24 cellular contexts compared by ENCODE assay signal in genomic region chr1:103373991-103374390, GRCh38.
"Had no signal": no experiment of that assay in that cellular context is flagged by ENCODE, and none has a peak within 500 bp of the region (broad histone marks: within the 10 kb centered on the region; RNA-seq: fewer than 3 reads in every experiment).

No MANE protein-coding gene starts in this region.

- H3K9me3 Mint-ChIP-seq: activated CD4-positive, alpha-beta T cell treated with anti-CD3 and anti-CD28 coated beads, Interleukin-2, amount 10 ng/mL, durations not matched to agents 24 days and 14 days; activated T-cell treated with anti-CD3 and anti-CD28 coated beads, Interleukin-2, amount 50 U/mL, for 4 hours; activated T-helper 17 cell treated with anti-CD3 and anti-CD28 coated beads, Interleukin-2, amount 50 U/mL, for 72 hours; T-helper 1 cell treated with Interleukin-12 subunit alpha and Interleukin-12 subunit beta and Interleukin-4 antibody, amounts not matched to agents 30 μg/mL and 1 μg/mL, for 36 hours had no signal

- H3K4me1 Mint-ChIP-seq: activated CD4-positive, alpha-beta T cell treated with anti-CD3 and anti-CD28 coated beads, Interleukin-2, amount 10 ng/mL, durations not matched to agents 24 days and 14 days; activated T-helper 17 cell treated with anti-CD3 and anti-CD28 coated beads, Interleukin-2, amount 50 U/mL, for 72 hours; WTC11 had no signal

- H3K4me3 ChIP-seq: Peyer's patch, SJSA1 had no signal

- H3K4me1 ChIP-seq: Peyer's patch, SJSA1 had no signal

- H3K36me3 ChIP-seq: Peyer's patch, SJSA1 had no signal

- H3K27ac ChIP-seq: KMS-11, Peyer's patch, SJSA1 had no signal

- H3K27me3 ChIP-seq: Peyer's patch, SJSA1 had no signal

- H3K9ac ChIP-seq: KMS-11 had no signal

- ATAC-seq: activated T-cell treated with anti-CD3 and anti-CD28 coated beads, Interleukin-2, amount 50 U/mL, for 4 hours; activated T-helper 17 cell treated with anti-CD3 and anti-CD28 coated beads, Interleukin-2, amount 50 U/mL, for 72 hours; WTC11 had no signal

- H3K4me2 ChIP-seq: KMS-11 had no signal

- H3K9me3 ChIP-seq: Peyer's patch, SJSA1 had no signal

- H3K36me3 Mint-ChIP-seq: activated CD4-positive, alpha-beta memory T cell treated with anti-CD3 and anti-CD28 coated beads for 36 hours; activated naive CD8-positive, alpha-beta T cell had no signal

- H3K4me3 Mint-ChIP-seq: activated CD4-positive, alpha-beta memory T cell treated with anti-CD3 and anti-CD28 coated beads for 36 hours; activated CD4-positive, alpha-beta T cell treated with anti-CD3 and anti-CD28 coated beads, Interleukin-2, amount 10 ng/mL, durations not matched to agents 24 days and 14 days; activated naive CD4-positive, alpha-beta T cell treated with anti-CD3 and anti-CD28 coated beads for 36 hours; activated naive CD8-positive, alpha-beta T cell; activated T-cell treated with anti-CD3 and anti-CD28 coated beads, Interleukin-2, amount 50 U/mL, for 4 hours; activated T-helper 17 cell treated with anti-CD3 and anti-CD28 coated beads, Interleukin-2, amount 50 U/mL, for 72 hours; T-helper 1 cell treated with Interleukin-12 subunit alpha and Interleukin-12 subunit beta and Interleukin-4 antibody, amounts not matched to agents 30 μg/mL and 1 μg/mL, for 36 hours; WTC11 had no signal

- DNase-seq: activated CD4-positive, alpha-beta memory T cell treated with anti-CD3 and anti-CD28 coated beads for 36 hours; activated CD4-positive, alpha-beta T cell treated with anti-CD3 and anti-CD28 coated beads for 1 hour; activated CD4-positive, alpha-beta T cell treated with anti-CD3 and anti-CD28 coated beads, Interleukin-2, amount 10 ng/mL, durations not matched to agents 24 days and 14 days; activated CD8-positive, alpha-beta memory T cell treated with anti-CD3 and anti-CD28 coated beads for 24 hours; activated gamma-delta T cell; activated naive CD4-positive, alpha-beta T cell treated with anti-CD3 and anti-CD28 coated beads for 36 hours; activated T-cell treated with anti-CD3 and anti-CD28 coated beads, Interleukin-2, amount 50 U/mL, for 4 hours; amygdala; caudate nucleus; NCI-H1092; NCI-H1417; NCI-H1930; NCI-H2171; NCI-H226; NCI-H526; NCI-H82; Peyer's patch; SHP77 had no signal

- H3K27me3 Mint-ChIP-seq: activated CD4-positive, alpha-beta memory T cell treated with anti-CD3 and anti-CD28 coated beads for 36 hours; activated CD4-positive, alpha-beta T cell treated with anti-CD3 and anti-CD28 coated beads, Interleukin-2, amount 10 ng/mL, durations not matched to agents 24 days and 14 days; activated naive CD8-positive, alpha-beta T cell; activated T-helper 17 cell treated with anti-CD3 and anti-CD28 coated beads, Interleukin-2, amount 50 U/mL, for 72 hours had no signal

- H3K27ac Mint-ChIP-seq: activated CD4-positive, alpha-beta memory T cell treated with anti-CD3 and anti-CD28 coated beads for 36 hours; activated CD4-positive, alpha-beta T cell treated with anti-CD3 and anti-CD28 coated beads, Interleukin-2, amount 10 ng/mL, durations not matched to agents 24 days and 14 days; activated naive CD4-positive, alpha-beta T cell treated with anti-CD3 and anti-CD28 coated beads for 36 hours; activated naive CD8-positive, alpha-beta T cell; activated T-helper 17 cell treated with anti-CD3 and anti-CD28 coated beads, Interleukin-2, amount 50 U/mL, for 72 hours; T-helper 1 cell treated with Interleukin-12 subunit alpha and Interleukin-12 subunit beta and Interleukin-4 antibody, amounts not matched to agents 30 μg/mL and 1 μg/mL, for 36 hours; WTC11 had no signal
